ENCODE assay signal across 8 cellular contexts in the genomic region with DNA sequence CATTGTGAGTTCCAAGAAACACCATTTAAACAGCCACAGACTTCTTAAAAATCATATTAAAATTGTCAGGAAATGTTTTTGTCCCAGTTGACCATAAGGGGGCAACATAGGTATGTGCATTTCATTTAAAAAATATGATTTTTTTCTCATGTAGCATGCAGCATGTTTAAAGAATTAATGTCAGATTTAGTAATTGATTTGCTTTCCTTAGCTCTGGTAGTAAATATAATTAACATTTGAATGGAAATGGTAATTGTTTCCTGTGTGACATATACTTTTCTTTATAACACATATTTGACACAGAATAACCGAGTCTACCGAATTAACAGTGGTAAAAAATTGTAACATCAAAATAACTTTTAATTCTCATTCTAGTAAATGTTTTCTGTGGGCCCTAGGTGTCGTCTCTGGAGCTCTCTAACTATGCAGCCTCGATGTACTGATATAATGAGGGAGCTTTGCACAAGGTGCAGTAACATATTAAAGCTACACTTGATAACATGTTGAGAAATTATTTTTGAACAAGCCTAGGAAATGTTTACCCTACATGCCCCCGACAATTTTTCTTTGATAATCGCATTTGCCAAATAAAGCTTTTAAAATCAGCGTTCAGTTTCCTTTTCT. TPM values are rescaled to one million over a fixed set of nuclear protein-coding genes. Genes with fewer than 3 reads are reported as not detected.
DNase-seq lines count a peak whose midpoint lies in the region; ATAC-seq and TF ChIP-seq lines count a peak whose summit lies in the region.

No MANE protein-coding gene starts in this region.

- H3K4me2 ChIP-seq in OCI-LY1 (ENCODE audit: low read length) = peak overlapping the region; percentile 20; the same call in 1 of the 2 replicates

- no peak for ATAC-seq in GM21619 (IDR thresholded peaks at IDR 0.05; ENCODE audit: unreplicated experiment)

- H3K27ac ChIP-seq in OCI-LY1 (ENCODE audit: low read depth, low read length, poor library complexity, severe bottlenecking) (peak overlapping the region; percentile 38), esophagus squamous epithelium (no peak overlapping the region)

- H3K79me2 ChIP-seq in OCI-LY1 (ENCODE audit: insufficient read depth, low read length) = no peaks in the 10 kb centered on the region

- H3K27me3 ChIP-seq in OCI-LY1 (ENCODE audit: insufficient read depth, low read length) (no peaks in the 10 kb centered on the region), esophagus squamous epithelium (no peaks in the 10 kb centered on the region)

- TF ChIP-seq CTCF in OCI-LY1 (IDR thresholded peaks at IDR 0.05; ENCODE audit: low read length) = peak; percentile 63
- peak; percentile 33 to 78 (median 66) for TF ChIP-seq CTCF in esophagus squamous epithelium (IDR thresholded peaks at IDR 0.05)

- no peaks in the 10 kb centered on the region for H4K20me1 ChIP-seq in OCI-LY1 (ENCODE audit: insufficient read depth, low read length)

- H3K36me3 ChIP-seq in OCI-LY1 (ENCODE audit: insufficient read depth, low read length) (peaks cover 10% of the 10 kb centered on the region; the same call in 1 of the 2 replicates), esophagus squamous epithelium (peaks cover 0 to 16% (median 0%) of the 10 kb centered on the region in 3 donors)

- DNase-seq in NCI-H146 (lab: John Stamatoyannopoulos, UW) (peak; percentile 2), NCI-H146 treated with DMSO at 0.1 percent for 48 hours (lab: John Stamatoyannopoulos, UW; ENCODE audit: unreplicated experiment) (no peak), esophagus squamous epithelium (lab: John Stamatoyannopoulos, UW) (no peak), renal cortical epithelial cell (ENCODE audit: low read depth) (peak; percentile 65), islet precursor cell (no peak)
- no peak for DNase-seq in activated CD4-positive, alpha-beta T cell treated with anti-CD3 and anti-CD28 coated beads for 48 hours

- H3K9me2 ChIP-seq in OCI-LY1 (ENCODE audit: low read depth, low read length) = no peaks in the 10 kb centered on the region

- H3K4me1 ChIP-seq in OCI-LY1 (ENCODE audit: insufficient read depth, low read length, severe bottlenecking) = peaks cover 36% of the 10 kb centered on the region
- H3K4me1 ChIP-seq in esophagus squamous epithelium = peaks cover 4 to 32% (median 9%) of the 10 kb centered on the region in 3 donors

- H3F3A ChIP-seq in OCI-LY1 (ENCODE audit: insufficient read depth, low read length) = no peaks in the 10 kb centered on the region

- intact Hi-C loops in esophagus squamous epithelium (cut with DNase I) = no loop called here

- no peak overlapping the region for H3K4me3 ChIP-seq in OCI-LY1 (ENCODE audit: low read depth, low read length, poor library complexity, severe bottlenecking)
- no peak overlapping the region for H3K4me3 ChIP-seq in esophagus squamous epithelium

- no peak overlapping the region for H3K9ac ChIP-seq in OCI-LY1 (ENCODE audit: low read length)

- no peak for TF ChIP-seq POLR2A in esophagus squamous epithelium (IDR thresholded peaks at IDR 0.05)

- WGBS in esophagus squamous epithelium, 2 donors = 64 to 68% methylated on average over 7 of the region's 7 CpGs

- no peaks in the 10 kb centered on the region for H3K9me3 ChIP-seq in OCI-LY1 (ENCODE audit: low read length)
- no peaks in the 10 kb centered on the region for H3K9me3 ChIP-seq in esophagus squamous epithelium

- H2AFZ ChIP-seq in OCI-LY1 (ENCODE audit: low read length) = no peak overlapping the region

RNA-seq across cellular contexts. Expression of a gene that starts 34.9 kb away (rescaled TPM):
- total RNA-seq in esophagus squamous epithelium = 1 to 10 TPM; 1.1 to 6.5 (median 2.5) TPM
- total RNA-seq in renal cortical epithelial cell = 15.5 and 32.0 TPM in 2 replicates

RNA-seq across cellular contexts. Expression of a gene that starts 35.4 kb away (rescaled TPM):
- 100 to 1,000 TPM in 1 of 4 donors, 10 to 100 TPM in 3; 19.2 to 108 (median 35.4) TPM for total RNA-seq in esophagus squamous epithelium
- 135 and 224 TPM in 2 replicates for total RNA-seq in renal cortical epithelial cell

Comparison
In these comparisons a context has a peak if more than half of its experiments do, and no peak if none do; other contexts are left out.
1. DNase-seq: peak in NCI-H146 (single experiment) and renal cortical epithelial cell (single experiment); none in NCI-H146 treated with DMSO at 0.1 percent for 48 hours (single experiment), esophagus squamous epithelium (single experiment), islet precursor cell (single experiment) and activated CD4-positive, alpha-beta T cell treated with anti-CD3 and anti-CD28 coated beads for 48 hours (single experiment).